ENCODE assay signal across 15 cellular contexts in the genomic region with DNA sequence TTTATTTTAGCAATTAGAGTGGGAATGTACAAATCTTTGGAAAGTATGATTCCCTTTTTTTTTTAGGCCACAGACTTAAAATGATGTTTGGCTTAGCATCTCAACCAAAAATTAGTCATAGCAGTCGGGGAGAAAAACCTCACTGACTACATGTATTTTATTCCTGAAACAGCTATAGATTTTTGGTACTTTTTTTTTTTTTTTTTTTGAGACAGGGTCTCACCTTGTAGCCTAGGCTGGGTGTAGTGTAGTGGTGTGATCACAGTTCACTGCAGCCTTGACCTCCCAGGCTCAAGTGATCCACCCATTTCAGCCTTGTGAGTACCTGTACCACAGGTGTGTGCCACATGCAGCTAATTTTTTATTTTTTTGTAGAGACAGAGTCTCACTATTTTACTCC.
"Had no signal": no experiment of that assay in that cellular context is flagged by ENCODE, and none has a peak within 500 bp of the region (broad histone marks: within the 10 kb centered on the region; RNA-seq: fewer than 3 reads in every experiment).

No MANE protein-coding gene starts in this region.

- H3K4me1 ChIP-seq: esophagus squamous epithelium, neural progenitor cell, prostate gland, tibial artery had no signal

- DNase-seq: activated CD8-positive, alpha-beta memory T cell treated with anti-CD3 and anti-CD28 coated beads, Interleukin-2, amount 10 ng/mL, durations not matched to agents 7 days and 5 days; amygdala; effector memory CD8-positive, alpha-beta T cell; esophagus squamous epithelium; immature natural killer cell; mesenchymal stem cell; right cardiac atrium; substantia nigra; SW 1271; tibial artery had no signal

- H3K27ac Mint-ChIP-seq: activated CD8-positive, alpha-beta memory T cell treated with anti-CD3 and anti-CD28 coated beads, Interleukin-2, amount 10 ng/mL, durations not matched to agents 7 days and 5 days; effector memory CD8-positive, alpha-beta T cell; neural progenitor cell; WTC11 had no signal

- H3K9ac ChIP-seq: neural progenitor cell had no signal

- H3K27me3 ChIP-seq: cardiac muscle cell, esophagus squamous epithelium, neural progenitor cell, tibial artery had no signal

- H3K9me3 Mint-ChIP-seq: effector memory CD8-positive, alpha-beta T cell; immature natural killer cell; naive thymus-derived CD4-positive, alpha-beta T cell; neural progenitor cell; WTC11 had no signal

- H3K4me1 Mint-ChIP-seq: immature natural killer cell, neural progenitor cell, WTC11 had no signal

- H3K27me3 Mint-ChIP-seq: activated CD8-positive, alpha-beta memory T cell treated with anti-CD3 and anti-CD28 coated beads, Interleukin-2, amount 10 ng/mL, durations not matched to agents 7 days and 5 days; effector memory CD8-positive, alpha-beta T cell; naive thymus-derived CD4-positive, alpha-beta T cell had no signal

- H3K36me3 ChIP-seq: neural progenitor cell had no signal

- H3K4me3 Mint-ChIP-seq: activated CD8-positive, alpha-beta memory T cell treated with anti-CD3 and anti-CD28 coated beads, Interleukin-2, amount 10 ng/mL, durations not matched to agents 7 days and 5 days; effector memory CD8-positive, alpha-beta T cell; immature natural killer cell; naive thymus-derived CD4-positive, alpha-beta T cell; neural progenitor cell; WTC11 had no signal

- H3K27ac ChIP-seq: cardiac muscle cell, neural progenitor cell, prostate gland, tibial artery had no signal

- H3K9me3 ChIP-seq: esophagus squamous epithelium, prostate gland, tibial artery had no signal

- ATAC-seq: activated CD8-positive, alpha-beta memory T cell treated with anti-CD3 and anti-CD28 coated beads, Interleukin-2, amount 10 ng/mL, durations not matched to agents 7 days and 5 days; effector memory CD8-positive, alpha-beta T cell; naive thymus-derived CD4-positive, alpha-beta T cell; right cardiac atrium; WTC11 had no signal

- H3K4me3 ChIP-seq: cardiac muscle cell, esophagus squamous epithelium, neural progenitor cell, prostate gland, tibial artery had no signal
